ENCODE assay signal across 19 cellular contexts in genomic region chr2:194223173-194223670, GRCh38.
DNase-seq lines count a peak whose midpoint lies in the region; ATAC-seq and TF ChIP-seq lines count a peak whose summit lies in the region.
"Had no signal": no experiment of that assay in that cellular context is flagged by ENCODE, and none has a peak within 500 bp of the region (broad histone marks: within the 10 kb centered on the region; RNA-seq: fewer than 3 reads in every experiment).

No MANE protein-coding gene starts in this region.

- H3F3A ChIP-seq in SK-N-SH (replicated peaks; ENCODE audit: insufficient read depth) (no peaks in the 10 kb centered on the region), neural progenitor cell (ENCODE audit: low read depth) (no peaks in the 10 kb centered on the region)

- no peaks in the 10 kb centered on the region for H3K4me1 ChIP-seq in SK-N-SH (ENCODE audit: control insufficient read depth in 1 of 2, insufficient read depth in 2 of 2, low read depth in 1 of 2, low read length in 1 of 2)
- H3K4me1 ChIP-seq in HCT116 (ENCODE audit: control insufficient read depth in 1 of 2, insufficient read depth in 2 of 2, low read length in 2 of 2), result no peaks in the 10 kb centered on the region
- no peaks in the 10 kb centered on the region for H3K4me1 ChIP-seq in neural progenitor cell
- H3K4me1 ChIP-seq: BLaER1 treated with 17β-estradiol and CSF1 and Interleukin-3, amounts not matched to agents 10 nM and 100 nM; SJSA1 had no signal

- H3K4me1 Mint-ChIP-seq in neural progenitor cell, result no peaks in the 10 kb centered on the region

- H3K4me3 ChIP-seq in SK-N-SH (ENCODE audit: low read depth in 2 of 2, low read length in 1 of 2) (no peak overlapping the region), HCT116 (replicated peaks in 1 of 2; ENCODE audit: low read depth in 1 of 2, low read length in 2 of 2) (no peak overlapping the region), epithelial cell of esophagus (ENCODE audit: low read length) (no peak overlapping the region), neural progenitor cell (no peak overlapping the region)
- H3K4me3 ChIP-seq: BLaER1 treated with 17β-estradiol and CSF1 and Interleukin-3, amounts not matched to agents 10 nM and 100 nM; SJSA1 had no signal

- no TSS peak for BruUV-seq in HCT116 (replicated peaks; lab: Mats Ljungman, UMichigan)

- intact Hi-C loops in HCT116 (cut with micrococcal nuclease), result no loop called here
- intact Hi-C loops in posterior cingulate gyrus (cut with DNase I), result no loop called here

- no peak overlapping the region for H3K9ac ChIP-seq in SK-N-SH
- no peak overlapping the region for H3K9ac ChIP-seq in HCT116 (ENCODE audit: low read length)
- no peak overlapping the region for H3K9ac ChIP-seq in neural progenitor cell
- H3K9ac ChIP-seq: BLaER1 treated with 17β-estradiol and CSF1 and Interleukin-3, amounts not matched to agents 10 nM and 100 nM had no signal

- H3K27me3 ChIP-seq in SK-N-SH (ENCODE audit: insufficient read depth) (no peaks in the 10 kb centered on the region), HCT116 (ENCODE audit: insufficient read depth, low read length) (no peaks in the 10 kb centered on the region), neural progenitor cell (no peaks in the 10 kb centered on the region)
- H3K27me3 ChIP-seq: BLaER1 treated with 17β-estradiol and CSF1 and Interleukin-3, amounts not matched to agents 10 nM and 100 nM; SJSA1 had no signal

- no peaks in the 10 kb centered on the region for H3K9me2 ChIP-seq in SK-N-SH
- no peaks in the 10 kb centered on the region for H3K9me2 ChIP-seq in HCT116 (ENCODE audit: insufficient read depth)

- no peaks in the 10 kb centered on the region for H3K27me3 Mint-ChIP-seq in neural progenitor cell (ENCODE audit: insufficient read depth, low read depth)

- H3K9me3 Mint-ChIP-seq in neural progenitor cell, result no peaks in the 10 kb centered on the region
- H3K9me3 Mint-ChIP-seq: CD8-positive, alpha-beta T cell had no signal

- no peaks in the 10 kb centered on the region for H3K36me3 ChIP-seq in SK-N-SH (replicated peaks in 1 of 2; ENCODE audit: control insufficient read depth in 1 of 2, insufficient read depth in 2 of 2, low read length in 1 of 2)
- no peaks in the 10 kb centered on the region for H3K36me3 ChIP-seq in HCT116 (ENCODE audit: control insufficient read depth in 1 of 2, insufficient read depth in 2 of 2, low read length in 2 of 2)
- H3K36me3 ChIP-seq in neural progenitor cell, result no peaks in the 10 kb centered on the region
- H3K36me3 ChIP-seq: BLaER1 treated with 17β-estradiol and CSF1 and Interleukin-3, amounts not matched to agents 10 nM and 100 nM; SJSA1 had no signal

- H2AFZ ChIP-seq in SK-N-SH (ENCODE audit: low read depth) (no peak overlapping the region), HCT116 (ENCODE audit: low read depth, low read length, poor library complexity, severe bottlenecking) (peak overlapping the region; percentile 60), neural progenitor cell (replicated peaks) (no peak overlapping the region)

- RAD21 ChIA-PET in HCT116 (lab: Charles Lee; ENCODE audit: low non-redundant PET in 1 of 2, low total read pairs in 2 of 2, uncharacterized antibody in 2 of 2, unreplicated experiment in 2 of 2), result no interaction called here

- ATAC-seq in SK-N-SH treated with all-trans-retinoic acid at 6 μM for 48 hours (peak; percentile 65), HCT116 (no peak), HG02588 (IDR thresholded peaks at IDR 0.05; ENCODE audit: unreplicated experiment) (no peak)
- ATAC-seq: CD8-positive, alpha-beta T cell; Panc1 had no signal

- H3K4me3 Mint-ChIP-seq in neural progenitor cell, result no peak overlapping the region
- H3K4me3 Mint-ChIP-seq: CD8-positive, alpha-beta T cell had no signal

- 4% methylated on average over 1 of the region's 1 CpG for WGBS in SK-N-SH (ENCODE audit: low lambda C conversion rate)

- POLR2A ChIA-PET in SK-N-SH (lab: Yijun Ruan, JAX) (no interaction called here), HCT116 (lab: Charles Lee) (no interaction called here)

- no peak for TF ChIP-seq RAD21 in SK-N-SH (IDR thresholded peaks at IDR 0.05; ENCODE audit: low read length)
- TF ChIP-seq RAD21 in HCT116 (IDR thresholded peaks at IDR 0.05; ENCODE audit: low read depth), result no peak

- H3K4me2 ChIP-seq in SK-N-SH (no peak overlapping the region), HCT116 (ENCODE audit: low read length) (no peak overlapping the region), neural progenitor cell (no peak overlapping the region)
- H3K4me2 ChIP-seq: BLaER1 treated with 17β-estradiol and CSF1 and Interleukin-3, amounts not matched to agents 10 nM and 100 nM had no signal

- DNase-seq in SK-N-SH (no peak), HCT116 (ENCODE audit: low read depth, low spot score) (no peak), epithelial cell of esophagus (ENCODE audit: low read depth) (peak; percentile 1), neural progenitor cell (ENCODE audit: low spot score) (peak; percentile 14), NCI-H1436 (lab: John Stamatoyannopoulos, UW) (no peak), posterior cingulate gyrus (no peak)
- DNase-seq: Calu3; CD8-positive, alpha-beta T cell; DMS79; IMR-90; NCI-H1048; NCI-H1436 treated with DMSO at 0.1 percent for 48 hours; NCI-H2081; NCI-H774 had no signal

- H3K79me2 ChIP-seq in SK-N-SH (ENCODE audit: insufficient read depth) (no peaks in the 10 kb centered on the region), HCT116 (ENCODE audit: insufficient read depth, low read length) (no peaks in the 10 kb centered on the region), neural progenitor cell (ENCODE audit: low read depth) (no peaks in the 10 kb centered on the region)

- H3K27ac ChIP-seq in SK-N-SH (ENCODE audit: low read depth in 2 of 2, low read length in 1 of 2) (no peak overlapping the region), HCT116 (ENCODE audit: low read depth, low read length) (no peak overlapping the region), neural progenitor cell (no peak overlapping the region)
- H3K27ac ChIP-seq: BLaER1 treated with 17β-estradiol and CSF1 and Interleukin-3, amounts not matched to agents 10 nM and 100 nM; SJSA1 had no signal

- H3K36me3 Mint-ChIP-seq in neural progenitor cell, result no peaks in the 10 kb centered on the region
- H3K36me3 Mint-ChIP-seq: CD8-positive, alpha-beta T cell had no signal

- no peak overlapping the region for H3K27ac Mint-ChIP-seq in neural progenitor cell
- H3K27ac Mint-ChIP-seq: CD8-positive, alpha-beta T cell had no signal

- H4K20me1 ChIP-seq in SK-N-SH (ENCODE audit: insufficient read depth), result no peaks in the 10 kb centered on the region
- no peaks in the 10 kb centered on the region for H4K20me1 ChIP-seq in HCT116 (ENCODE audit: insufficient read depth)
- H4K20me1 ChIP-seq in neural progenitor cell (ENCODE audit: low read depth), result no peaks in the 10 kb centered on the region
- H4K20me1 ChIP-seq: BLaER1 treated with 17β-estradiol and CSF1 and Interleukin-3, amounts not matched to agents 10 nM and 100 nM had no signal

- H3K9me3 ChIP-seq in SK-N-SH, result no peaks in the 10 kb centered on the region
- no peaks in the 10 kb centered on the region for H3K9me3 ChIP-seq in HCT116 (ENCODE audit: control insufficient read depth in 1 of 2, insufficient read depth in 1 of 2, low read depth in 1 of 2, low read length in 2 of 2)
- no peaks in the 10 kb centered on the region for H3K9me3 ChIP-seq in neural progenitor cell (ENCODE audit: low read depth)
- H3K9me3 ChIP-seq: BLaER1 treated with 17β-estradiol and CSF1 and Interleukin-3, amounts not matched to agents 10 nM and 100 nM had no signal

- TF ChIP-seq EP300 in SK-N-SH (IDR thresholded peaks at IDR 0.05; ENCODE audit: borderline replicate concordance in 1 of 2, low read depth in 1 of 2, low read length in 1 of 2), result no peak

- CTCF ChIA-PET in SK-N-SH (lab: Yijun Ruan, JAX), result no interaction called here
- CTCF ChIA-PET in HCT116 (lab: Charles Lee), result no interaction called here

- TF ChIP-seq CTCF in SK-N-SH (IDR thresholded peaks at IDR 0.05) (no peak), HCT116 (IDR thresholded peaks at IDR 0.05 in 2 of 3, conservative IDR thresholded peaks at IDR 0.05 in 1 of 3; ENCODE audit: borderline replicate concordance in 1 of 3, insufficient read depth in 1 of 3, low read depth in 2 of 3, low read length in 2 of 3) (no peak), epithelial cell of esophagus (IDR thresholded peaks at IDR 0.05; ENCODE audit: insufficient read depth, low read depth, low read length, missing control alignments) (no peak), neural progenitor cell (IDR thresholded peaks at IDR 0.05) (no peak)

- no peak for TF ChIP-seq POLR2A in HCT116 (IDR thresholded peaks at IDR 0.05; ENCODE audit: borderline replicate concordance, extremely low read depth, insufficient read depth, insufficient read length)

TF ChIP-seq in SK-N-SH treated with all-trans-retinoic acid at 6 μM for 48 hours, 23 proteins besides CTCF, POLR2A, EP300 and RAD21 (continues in another document):
- no peak for TF ChIP-seq OSR1 (CRISPR knock-in tag; IDR thresholded peaks at IDR 0.05)
- TF ChIP-seq TCF4 (CRISPR knock-in tag; IDR thresholded peaks at IDR 0.05; ENCODE audit: borderline replicate concordance), result no peak
- no peak for TF ChIP-seq GLIS3 (CRISPR knock-in tag; IDR thresholded peaks at IDR 0.05)
- TF ChIP-seq ARNTL (CRISPR knock-in tag; IDR thresholded peaks at IDR 0.05; ENCODE audit: borderline replicate concordance, low read depth), result no peak
- TF ChIP-seq ZNF8 (CRISPR knock-in tag; IDR thresholded peaks at IDR 0.05), result no peak

TF ChIP-seq in SK-N-SH, 30 proteins besides CTCF, POLR2A, EP300 and RAD21 (continues in another document):
- TF ChIP-seq FOXM1 (IDR thresholded peaks at IDR 0.05; ENCODE audit: low read depth) (no peak), FOXJ3 (CRISPR knock-in tag; IDR thresholded peaks at IDR 0.05) (no peak), GABPA (IDR thresholded peaks at IDR 0.05; ENCODE audit: low read depth) (no peak), YY1 (IDR thresholded peaks at IDR 0.05; ENCODE audit: low read depth) (no peak), TAF1 (IDR thresholded peaks at IDR 0.05; ENCODE audit: borderline replicate concordance, low read depth, low read length) (no peak)
- TF ChIP-seq, protein P1, sequence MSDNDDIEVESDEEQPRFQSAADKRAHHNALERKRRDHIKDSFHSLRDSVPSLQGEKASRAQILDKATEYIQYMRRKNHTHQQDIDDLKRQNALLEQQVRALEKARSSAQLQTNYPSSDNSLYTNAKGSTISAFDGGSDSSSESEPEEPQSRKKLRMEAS (IDR thresholded peaks at IDR 0.05; ENCODE audit: low read depth), result no peak

TF ChIP-seq in HCT116, 20 proteins besides CTCF, POLR2A, EP300 and RAD21 (continues in another document):
- TF ChIP-seq SIN3A (IDR thresholded peaks at IDR 0.05; ENCODE audit: low read depth) (no peak), TCF7L2 (IDR thresholded peaks at IDR 0.05; ENCODE audit: borderline replicate concordance, extremely low read depth, insufficient read depth, insufficient read length) (no peak), ZFX (IDR thresholded peaks at IDR 0.05) (no peak), EGR1 (IDR thresholded peaks at IDR 0.05; ENCODE audit: low read depth) (no peak), JUND (IDR thresholded peaks at IDR 0.05) (no peak), YY1 (IDR thresholded peaks at IDR 0.05; ENCODE audit: extremely low read depth, insufficient replicate concordance, low read depth, low read length) (no peak)

Comparison
In these comparisons a context has a peak if more than half of its experiments do, and no peak if none do; other contexts are left out.
1. DNase-seq: peak in epithelial cell of esophagus (single experiment) and neural progenitor cell (single experiment); none in SK-N-SH (single experiment), HCT116 (single experiment), NCI-H1436 (single experiment) and posterior cingulate gyrus (0 of 10).